2 cellular contexts compared by ENCODE assay signal in genomic region chr11:32939866-32940265, GRCh38.
TF ChIP-seq lines count a peak whose summit lies in the region.

No MANE protein-coding gene starts in this region.

TF ChIP-seq in GM23338, 12 proteins besides CTCF, POLR2A, EP300 and RAD21 (continued from another document):
- TF ChIP-seq ZNF462 (CRISPR knock-in tag; IDR thresholded peaks at IDR 0.05) = no peak
- TF ChIP-seq CREB1 (CRISPR knock-in tag; IDR thresholded peaks at IDR 0.05; ENCODE audit: low read depth) = no peak
- TF ChIP-seq NANOG (IDR thresholded peaks at IDR 0.05; ENCODE audit: borderline replicate concordance) = no peak
- no peak for TF ChIP-seq POLR2AphosphoS5 (IDR thresholded peaks at IDR 0.05; ENCODE audit: low read depth)
- no peak for TF ChIP-seq REST (IDR thresholded peaks at IDR 0.05; ENCODE audit: unreplicated experiment)
- no peak for TF ChIP-seq EZH2 (IDR thresholded peaks at IDR 0.05; ENCODE audit: low read depth, unreplicated experiment)
- TF ChIP-seq ETS1 (IDR thresholded peaks at IDR 0.05) = no peak
- TF ChIP-seq EZH2phosphoT487 (IDR thresholded peaks at IDR 0.05; ENCODE audit: unreplicated experiment) = no peak

TF ChIP-seq in GM12878, 131 proteins besides CTCF, POLR2A, EP300 and RAD21 (continued from another document):
- TF ChIP-seq HDAC6 (IDR thresholded peaks at IDR 0.05; ENCODE audit: unreplicated experiment) (no peak), CHD1 (IDR thresholded peaks at IDR 0.05; ENCODE audit: low read depth, low read length) (no peak), PAX5 (IDR thresholded peaks at IDR 0.05; ENCODE audit: borderline replicate concordance, low read depth, low read length) (no peak), ZBTB33 (IDR thresholded peaks at IDR 0.05) (no peak), CBX3 (IDR thresholded peaks at IDR 0.05; ENCODE audit: borderline replicate concordance, low read depth) (no peak), PBX3 (IDR thresholded peaks at IDR 0.05; ENCODE audit: insufficient replicate concordance, low read depth, low read length) (no peak), TCF7 (IDR thresholded peaks at IDR 0.05; ENCODE audit: borderline replicate concordance) (no peak), EZH2 (IDR thresholded peaks at IDR 0.05; ENCODE audit: borderline replicate concordance, control insufficient read depth, low read depth, low read length) (no peak), ASH2L (IDR thresholded peaks at IDR 0.05; ENCODE audit: borderline replicate concordance, low read depth) (no peak), POLR2AphosphoS5 (IDR thresholded peaks at IDR 0.05; ENCODE audit: low read length) (no peak), ATF7 (IDR thresholded peaks at IDR 0.05; ENCODE audit: low read depth) (no peak), SMAD1 (IDR thresholded peaks at IDR 0.05; ENCODE audit: low read depth, partially characterized antibody) (no peak), IRF3 (IDR thresholded peaks at IDR 0.05) (no peak)
TF ChIP-seq in GM12878: peak in this region for 0.
